In genomic region chr4:173747537-173748257, GRCh38 we compare ENCODE assay signal across 24 cellular contexts.
"Had no signal": no experiment of that assay in that cellular context is flagged by ENCODE, and none has a peak within 500 bp of the region (broad histone marks: within the 10 kb centered on the region; RNA-seq: fewer than 3 reads in every experiment).

No MANE protein-coding gene starts in this region.

- H3K27me3 ChIP-seq: brain microvascular endothelial cell, SJSA1 had no signal

- H3K4me1 ChIP-seq: SJSA1 had no signal

- DNase-seq: activated CD4-positive, alpha-beta T cell treated with anti-CD3 and anti-CD28 coated beads, Interleukin-2, amount 10 ng/mL, durations not matched to agents 24 days and 14 days; activated CD4-positive, alpha-beta T cell treated with anti-CD3 and anti-CD28 coated beads, Interleukin-2, amount 50 U/mL, for 4 hours; activated CD8-positive, alpha-beta T cell treated with anti-CD3 and anti-CD28 coated beads for 36 hours; activated effector memory CD4-positive, alpha-beta T cell treated with anti-CD3 and anti-CD28 coated beads, Interleukin-2, amount 50 U/mL, for 16 hours; activated naive CD4-positive, alpha-beta T cell; activated naive CD4-positive, alpha-beta T cell treated with anti-CD3 and anti-CD28 coated beads, Interleukin-2, amount 50 U/mL, for 16 hours; activated naive CD8-positive, alpha-beta T cell treated with anti-CD3 and anti-CD28 coated beads for 36 hours; activated T-cell treated with anti-CD3 and anti-CD28 coated beads, Interleukin-2, amount 50 U/mL, for 1 hour; activated T-cell treated with anti-CD3 and anti-CD28 coated beads, Interleukin-2, amount 50 U/mL, for 72 hours; aorta; brain microvascular endothelial cell; NCI-H1105 treated with DMSO at 0.1 percent for 48 hours; NCI-H1436; NCI-H1694; NCI-H2029; NCI-H345; NCI-H524 treated with DMSO at 0.1 percent for 48 hours; NK-92 treated with Interleukin-12 subunit alpha and Interleukin-12 subunit beta, amount 100 ng/mL, for 24 hours; PC-9; SHP77 had no signal

- H3K27ac ChIP-seq: brain microvascular endothelial cell, PC-9, RWPE1, SJSA1 had no signal

- H3K9me3 ChIP-seq: SJSA1 had no signal

- H3K4me3 ChIP-seq: K562, PC-9, SJSA1 had no signal

- H3K36me3 ChIP-seq: brain microvascular endothelial cell, SJSA1 had no signal

- ATAC-seq: activated CD8-positive, alpha-beta T cell treated with anti-CD3 and anti-CD28 coated beads for 36 hours; activated T-cell treated with anti-CD3 and anti-CD28 coated beads, Interleukin-2, amount 50 U/mL, for 72 hours; activated T-helper 17 cell treated with anti-CD3 and anti-CD28 coated beads, Interleukin-2, amount 50 U/mL, for 72 hours; K562 had no signal
